8 cellular contexts compared by ENCODE assay signal in the genomic region with DNA sequence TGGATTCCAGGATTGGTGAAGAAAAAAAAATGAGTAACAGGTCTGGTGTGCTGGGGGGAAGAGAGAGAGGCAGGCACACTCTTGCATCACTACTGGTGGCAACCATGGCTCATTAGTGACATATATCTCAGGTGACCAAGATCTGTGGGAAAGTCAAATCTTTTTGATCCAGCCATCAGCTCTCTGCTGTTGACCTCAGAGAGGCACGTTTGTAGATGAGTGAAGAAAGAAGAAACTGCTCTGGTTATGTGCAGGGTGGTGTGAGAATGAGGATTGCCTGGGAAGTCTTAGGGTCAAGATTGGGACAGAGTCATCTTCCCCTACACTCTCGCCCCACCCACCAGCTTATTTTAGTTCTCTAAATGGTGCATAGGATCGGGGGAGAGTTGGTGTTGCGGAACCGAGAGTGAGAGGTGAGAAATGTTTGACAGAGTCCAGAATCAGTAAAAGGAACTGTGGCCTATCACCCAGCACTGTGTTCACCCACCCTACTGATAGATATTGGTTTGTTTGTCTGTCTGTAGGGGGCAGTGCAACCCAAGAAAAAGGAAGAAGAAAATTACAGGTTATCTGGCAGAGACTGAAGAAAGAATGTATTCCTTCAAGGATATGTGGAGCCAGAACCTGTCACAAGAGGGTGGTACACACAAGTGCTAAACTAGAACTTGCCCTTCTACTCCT. TPM values are rescaled to one million over a fixed set of nuclear protein-coding genes. Genes with fewer than 3 reads are reported as not detected.
A peak's percentile ranks its signal among the peaks of the same experiment; 100 is the strongest.
DNase-seq lines count a peak whose midpoint lies in the region; ATAC-seq and TF ChIP-seq lines count a peak whose summit lies in the region.

No MANE protein-coding gene starts in this region.

- H3K27me3 Mint-ChIP-seq in T-helper 2 cell treated with Interferon-gamma antibody and Interleukin-4, amounts not matched to agents 5 μg/mL and 100 μg/mL, for 36 hours (ENCODE audit: low read depth) = peaks cover 3% of the 10 kb centered on the region
- peaks cover 15 to 23% of the 10 kb centered on the region in 2 donors for H3K27me3 Mint-ChIP-seq in natural killer cell (ENCODE audit: low read depth in 2 of 2)

- no peaks in the 10 kb centered on the region for H3K9me3 Mint-ChIP-seq in T-helper 2 cell treated with Interferon-gamma antibody and Interleukin-4, amounts not matched to agents 5 μg/mL and 100 μg/mL, for 36 hours
- no peaks in the 10 kb centered on the region for H3K9me3 Mint-ChIP-seq in natural killer cell

- H3K4me3 Mint-ChIP-seq in T-helper 2 cell treated with Interferon-gamma antibody and Interleukin-4, amounts not matched to agents 5 μg/mL and 100 μg/mL, for 36 hours = no peak overlapping the region
- H3K4me3 Mint-ChIP-seq in natural killer cell = no peak overlapping the region

- H3K4me1 ChIP-seq in esophagus squamous epithelium = no peaks in the 10 kb centered on the region

- no peak overlapping the region for H3K27ac ChIP-seq in esophagus squamous epithelium

- peak; percentile 26 for DNase-seq in COR-L47 (lab: John Stamatoyannopoulos, UW)
- DNase-seq in NCI-H1436 treated with DMSO at 0.1 percent for 48 hours (lab: John Stamatoyannopoulos, UW) = peak; percentile 17
- DNase-seq in T-helper 2 cell treated with Interferon-gamma antibody and Interleukin-4, amounts not matched to agents 5 μg/mL and 100 μg/mL, for 36 hours (ENCODE audit: low spot score) = peak; percentile 4
- no peak for DNase-seq in esophagus squamous epithelium (lab: John Stamatoyannopoulos, UW)
- no peak for DNase-seq in natural killer cell
- no peak for DNase-seq in KG1 (lab: John Stamatoyannopoulos, UW)

- no peak overlapping the region for H3K4me3 ChIP-seq in esophagus squamous epithelium

- H3K36me3 ChIP-seq in esophagus squamous epithelium = no peaks in the 10 kb centered on the region

- WGBS in esophagus squamous epithelium, 2 donors = 0 to 13% methylated on average over 2 to 5 of the region's 5 CpGs

- H3K27me3 ChIP-seq in esophagus squamous epithelium = peaks cover 0 to 8% (median 0%) of the 10 kb centered on the region in 4 donors

- no peak overlapping the region for H3K27ac Mint-ChIP-seq in T-helper 2 cell treated with Interferon-gamma antibody and Interleukin-4, amounts not matched to agents 5 μg/mL and 100 μg/mL, for 36 hours
- no peak overlapping the region for H3K27ac Mint-ChIP-seq in natural killer cell

- TF ChIP-seq CTCF in esophagus squamous epithelium (IDR thresholded peaks at IDR 0.05) (peak in 5 of 6 experiments; percentile 36 to 62 (median 51)), natural killer cell (IDR thresholded peaks at IDR 0.05) (peak; percentile 67)

- ATAC-seq in GM18520 (IDR thresholded peaks at IDR 0.05; ENCODE audit: unreplicated experiment) = peak; percentile 98
- peak; percentile 95 for ATAC-seq in HG02885 (IDR thresholded peaks at IDR 0.05; ENCODE audit: poor library complexity, unreplicated experiment)
- peak; percentile 75 to 83 (median 81) for ATAC-seq in natural killer cell

- intact Hi-C loops in esophagus squamous epithelium (cut with DNase I) (loop anchor here (10.0 kb wide), 1 partner anchor 181 kb away; no protein-coding TSS in a partner anchor), natural killer cell (cut with micrococcal nuclease) (loop anchor here (5.0 kb wide), 5 partner anchors 161 to 1266 kb away; no protein-coding TSS in a partner anchor)

- H3K36me3 Mint-ChIP-seq in T-helper 2 cell treated with Interferon-gamma antibody and Interleukin-4, amounts not matched to agents 5 μg/mL and 100 μg/mL, for 36 hours (ENCODE audit: low read depth) = no peaks in the 10 kb centered on the region
- H3K36me3 Mint-ChIP-seq in natural killer cell = no peaks in the 10 kb centered on the region

- TF ChIP-seq POLR2A in esophagus squamous epithelium (IDR thresholded peaks at IDR 0.05) = no peak

- H3K4me1 Mint-ChIP-seq in T-helper 2 cell treated with Interferon-gamma antibody and Interleukin-4, amounts not matched to agents 5 μg/mL and 100 μg/mL, for 36 hours (ENCODE audit: low read depth) = no peaks in the 10 kb centered on the region
- no peaks in the 10 kb centered on the region for H3K4me1 Mint-ChIP-seq in natural killer cell

- no peaks in the 10 kb centered on the region for H3K9me3 ChIP-seq in esophagus squamous epithelium

RNA-seq across cellular contexts. Expression of gene ARMCX6, which starts 21.9 kb away (rescaled TPM):
- 10 to 100 TPM in 2 of 4 donors, 1 to 10 TPM in 2; 3.3 to 15.1 (median 10.9) TPM for total RNA-seq in esophagus squamous epithelium
- 10 to 100 TPM; 44.3 to 61.7 (median 44.4) TPM for total RNA-seq in natural killer cell

RNA-seq across cellular contexts. Expression of gene ARMCX3, which starts 27.1 kb away (rescaled TPM):
- 10 to 100 TPM; 12.4 to 24.6 (median 13.2) TPM for total RNA-seq in esophagus squamous epithelium
- total RNA-seq in natural killer cell = 10 to 100 TPM; 55.9 to 89.1 (median 64.7) TPM

RNA-seq across cellular contexts. Expression of gene ARMCX1, which starts 45.5 kb away (rescaled TPM):
- total RNA-seq in esophagus squamous epithelium (10 to 100 TPM in 2 of 4 donors, 1 to 10 TPM in 2; 2.2 to 16.6 (median 7.8) TPM), natural killer cell (under 1 TPM; 0.18 to 0.31 (median 0.27) TPM)

Comparison
In these comparisons a context has a peak if more than half of its experiments do, and no peak if none do; other contexts are left out.
1. DNase-seq: peak in COR-L47 (single experiment), NCI-H1436 treated with DMSO at 0.1 percent for 48 hours (single experiment) and T-helper 2 cell treated with Interferon-gamma antibody and Interleukin-4, amounts not matched to agents 5 μg/mL and 100 μg/mL, for 36 hours (single experiment); none in esophagus squamous epithelium (single experiment), natural killer cell (single experiment) and KG1 (single experiment).
2. Peak in every context shown above with its lines, with median percentiles within 50 percentile points of each other: ATAC-seq.